1 cellular context compared by ENCODE assay signal in the genomic region with DNA sequence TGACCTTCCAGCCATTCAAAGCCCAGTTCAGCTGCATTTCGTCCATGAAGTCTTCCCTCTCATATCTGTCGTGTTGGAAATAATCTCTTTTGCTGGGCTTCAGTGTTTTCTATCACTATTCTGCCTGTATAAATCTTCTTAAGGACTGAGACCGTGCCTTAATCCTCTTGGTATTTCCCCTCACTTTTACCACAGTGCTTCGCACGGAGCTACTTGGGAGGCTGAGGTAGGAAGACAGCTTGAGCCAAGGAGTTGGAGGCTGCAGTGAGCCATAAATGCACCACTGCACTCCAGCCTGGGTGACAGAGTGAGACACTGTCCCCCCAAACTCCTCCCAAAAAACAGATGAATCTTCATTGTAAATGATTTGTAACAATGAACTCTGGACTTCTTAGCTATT.
TF ChIP-seq lines count a peak whose summit lies in the region.

No MANE protein-coding gene starts in this region.

TF ChIP-seq in HepG2, 621 proteins besides CTCF, POLR2A, EP300 and RAD21:
- TF ChIP-seq, protein P1, sequence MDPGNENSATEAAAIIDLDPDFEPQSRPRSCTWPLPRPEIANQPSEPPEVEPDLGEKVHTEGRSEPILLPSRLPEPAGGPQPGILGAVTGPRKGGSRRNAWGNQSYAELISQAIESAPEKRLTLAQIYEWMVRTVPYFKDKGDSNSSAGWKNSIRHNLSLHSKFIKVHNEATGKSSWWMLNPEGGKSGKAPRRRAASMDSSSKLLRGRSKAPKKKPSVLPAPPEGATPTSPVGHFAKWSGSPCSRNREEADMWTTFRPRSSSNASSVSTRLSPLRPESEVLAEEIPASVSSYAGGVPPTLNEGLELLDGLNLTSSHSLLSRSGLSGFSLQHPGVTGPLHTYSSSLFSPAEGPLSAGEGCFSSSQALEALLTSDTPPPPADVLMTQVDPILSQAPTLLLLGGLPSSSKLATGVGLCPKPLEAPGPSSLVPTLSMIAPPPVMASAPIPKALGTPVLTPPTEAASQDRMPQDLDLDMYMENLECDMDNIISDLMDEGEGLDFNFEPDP (CRISPR knock-in tag; conservative IDR thresholded peaks at IDR 0.05): 0 out of 2 replicates have a peak, but pooled peaks have one; percentile 31
- TF ChIP-seq, protein P2, sequence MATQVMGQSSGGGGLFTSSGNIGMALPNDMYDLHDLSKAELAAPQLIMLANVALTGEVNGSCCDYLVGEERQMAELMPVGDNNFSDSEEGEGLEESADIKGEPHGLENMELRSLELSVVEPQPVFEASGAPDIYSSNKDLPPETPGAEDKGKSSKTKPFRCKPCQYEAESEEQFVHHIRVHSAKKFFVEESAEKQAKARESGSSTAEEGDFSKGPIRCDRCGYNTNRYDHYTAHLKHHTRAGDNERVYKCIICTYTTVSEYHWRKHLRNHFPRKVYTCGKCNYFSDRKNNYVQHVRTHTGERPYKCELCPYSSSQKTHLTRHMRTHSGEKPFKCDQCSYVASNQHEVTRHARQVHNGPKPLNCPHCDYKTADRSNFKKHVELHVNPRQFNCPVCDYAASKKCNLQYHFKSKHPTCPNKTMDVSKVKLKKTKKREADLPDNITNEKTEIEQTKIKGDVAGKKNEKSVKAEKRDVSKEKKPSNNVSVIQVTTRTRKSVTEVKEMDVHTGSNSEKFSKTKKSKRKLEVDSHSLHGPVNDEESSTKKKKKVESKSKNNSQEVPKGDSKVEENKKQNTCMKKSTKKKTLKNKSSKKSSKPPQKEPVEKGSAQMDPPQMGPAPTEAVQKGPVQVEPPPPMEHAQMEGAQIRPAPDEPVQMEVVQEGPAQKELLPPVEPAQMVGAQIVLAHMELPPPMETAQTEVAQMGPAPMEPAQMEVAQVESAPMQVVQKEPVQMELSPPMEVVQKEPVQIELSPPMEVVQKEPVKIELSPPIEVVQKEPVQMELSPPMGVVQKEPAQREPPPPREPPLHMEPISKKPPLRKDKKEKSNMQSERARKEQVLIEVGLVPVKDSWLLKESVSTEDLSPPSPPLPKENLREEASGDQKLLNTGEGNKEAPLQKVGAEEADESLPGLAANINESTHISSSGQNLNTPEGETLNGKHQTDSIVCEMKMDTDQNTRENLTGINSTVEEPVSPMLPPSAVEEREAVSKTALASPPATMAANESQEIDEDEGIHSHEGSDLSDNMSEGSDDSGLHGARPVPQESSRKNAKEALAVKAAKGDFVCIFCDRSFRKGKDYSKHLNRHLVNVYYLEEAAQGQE (IDR thresholded peaks at IDR 0.05; ENCODE audit: borderline replicate concordance in 1 of 2, low read depth in 1 of 2, low read length in 2 of 2): no peak
TF ChIP-seq in HepG2: peak in this region for 1.
